Comparison of ENCODE assay signal across 2 cellular contexts in the genomic region with DNA sequence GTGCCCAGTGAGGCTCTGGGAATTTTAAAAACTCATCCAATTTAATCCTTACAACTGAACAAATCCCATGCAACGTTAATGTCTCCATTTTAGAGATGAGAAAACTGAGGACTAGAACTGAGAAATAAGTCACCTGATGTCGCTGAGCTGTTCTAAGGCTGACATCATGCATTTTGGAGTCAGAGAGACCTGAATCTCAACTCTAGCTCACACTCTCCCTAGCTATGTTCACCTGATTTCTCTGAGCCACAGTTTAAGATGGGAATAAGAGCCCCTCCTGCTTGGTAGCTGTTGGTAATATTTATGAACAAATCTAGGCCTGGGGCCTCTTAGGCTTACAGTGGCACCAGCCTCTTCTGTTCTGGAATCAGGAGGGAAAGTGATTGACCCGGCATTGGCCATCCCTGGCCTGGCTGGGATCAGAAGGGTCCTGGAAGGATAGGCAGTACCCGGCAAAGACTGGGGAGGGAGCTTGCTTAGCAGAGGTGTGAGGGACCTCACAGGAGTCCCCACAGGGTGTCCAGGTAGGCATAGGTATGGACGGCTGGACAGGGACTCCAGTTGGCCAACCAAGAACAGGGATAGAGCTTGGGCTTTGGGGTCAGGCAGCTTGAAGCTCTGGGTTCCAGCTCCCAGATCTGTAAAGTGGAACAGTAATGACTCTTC.
TF ChIP-seq lines count a peak whose summit lies in the region.

No MANE protein-coding gene starts in this region.

TF ChIP-seq in GM23338, 12 proteins besides CTCF, POLR2A, EP300 and RAD21 (continued from another document and continues in another):
- TF ChIP-seq EZH2 (IDR thresholded peaks at IDR 0.05; ENCODE audit: low read depth, unreplicated experiment) (no peak), STAT1 (IDR thresholded peaks at IDR 0.05; ENCODE audit: unreplicated experiment) (no peak), ZNF331 (CRISPR knock-in tag; IDR thresholded peaks at IDR 0.05; ENCODE audit: low read depth) (no peak), NANOG (IDR thresholded peaks at IDR 0.05; ENCODE audit: borderline replicate concordance) (no peak), POLR2AphosphoS5 (IDR thresholded peaks at IDR 0.05; ENCODE audit: low read depth) (no peak), CREB1 (CRISPR knock-in tag; IDR thresholded peaks at IDR 0.05; ENCODE audit: low read depth) (no peak)
- TF ChIP-seq, protein P1, sequence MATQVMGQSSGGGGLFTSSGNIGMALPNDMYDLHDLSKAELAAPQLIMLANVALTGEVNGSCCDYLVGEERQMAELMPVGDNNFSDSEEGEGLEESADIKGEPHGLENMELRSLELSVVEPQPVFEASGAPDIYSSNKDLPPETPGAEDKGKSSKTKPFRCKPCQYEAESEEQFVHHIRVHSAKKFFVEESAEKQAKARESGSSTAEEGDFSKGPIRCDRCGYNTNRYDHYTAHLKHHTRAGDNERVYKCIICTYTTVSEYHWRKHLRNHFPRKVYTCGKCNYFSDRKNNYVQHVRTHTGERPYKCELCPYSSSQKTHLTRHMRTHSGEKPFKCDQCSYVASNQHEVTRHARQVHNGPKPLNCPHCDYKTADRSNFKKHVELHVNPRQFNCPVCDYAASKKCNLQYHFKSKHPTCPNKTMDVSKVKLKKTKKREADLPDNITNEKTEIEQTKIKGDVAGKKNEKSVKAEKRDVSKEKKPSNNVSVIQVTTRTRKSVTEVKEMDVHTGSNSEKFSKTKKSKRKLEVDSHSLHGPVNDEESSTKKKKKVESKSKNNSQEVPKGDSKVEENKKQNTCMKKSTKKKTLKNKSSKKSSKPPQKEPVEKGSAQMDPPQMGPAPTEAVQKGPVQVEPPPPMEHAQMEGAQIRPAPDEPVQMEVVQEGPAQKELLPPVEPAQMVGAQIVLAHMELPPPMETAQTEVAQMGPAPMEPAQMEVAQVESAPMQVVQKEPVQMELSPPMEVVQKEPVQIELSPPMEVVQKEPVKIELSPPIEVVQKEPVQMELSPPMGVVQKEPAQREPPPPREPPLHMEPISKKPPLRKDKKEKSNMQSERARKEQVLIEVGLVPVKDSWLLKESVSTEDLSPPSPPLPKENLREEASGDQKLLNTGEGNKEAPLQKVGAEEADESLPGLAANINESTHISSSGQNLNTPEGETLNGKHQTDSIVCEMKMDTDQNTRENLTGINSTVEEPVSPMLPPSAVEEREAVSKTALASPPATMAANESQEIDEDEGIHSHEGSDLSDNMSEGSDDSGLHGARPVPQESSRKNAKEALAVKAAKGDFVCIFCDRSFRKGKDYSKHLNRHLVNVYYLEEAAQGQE (IDR thresholded peaks at IDR 0.05; ENCODE audit: unreplicated experiment), result no peak
- TF ChIP-seq, protein P2, sequence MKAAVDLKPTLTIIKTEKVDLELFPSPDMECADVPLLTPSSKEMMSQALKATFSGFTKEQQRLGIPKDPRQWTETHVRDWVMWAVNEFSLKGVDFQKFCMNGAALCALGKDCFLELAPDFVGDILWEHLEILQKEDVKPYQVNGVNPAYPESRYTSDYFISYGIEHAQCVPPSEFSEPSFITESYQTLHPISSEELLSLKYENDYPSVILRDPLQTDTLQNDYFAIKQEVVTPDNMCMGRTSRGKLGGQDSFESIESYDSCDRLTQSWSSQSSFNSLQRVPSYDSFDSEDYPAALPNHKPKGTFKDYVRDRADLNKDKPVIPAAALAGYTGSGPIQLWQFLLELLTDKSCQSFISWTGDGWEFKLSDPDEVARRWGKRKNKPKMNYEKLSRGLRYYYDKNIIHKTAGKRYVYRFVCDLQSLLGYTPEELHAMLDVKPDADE (IDR thresholded peaks at IDR 0.05), result no peak

TF ChIP-seq in K562, 482 proteins besides CTCF, POLR2A, EP300 and RAD21 (continued from another document):
- no peak for TF ChIP-seq HNRNPK (IDR thresholded peaks at IDR 0.05; ENCODE audit: low read depth, low read length, poor library complexity, severe bottlenecking)
- TF ChIP-seq HMG20B (CRISPR knock-in tag; IDR thresholded peaks at IDR 0.05), result no peak
- no peak for TF ChIP-seq ZNF695 (CRISPR knock-in tag; IDR thresholded peaks at IDR 0.05)
- no peak for TF ChIP-seq ZNF384 (IDR thresholded peaks at IDR 0.05; ENCODE audit: low read depth, low read length)
- TF ChIP-seq NR1H2 (CRISPR knock-in tag; IDR thresholded peaks at IDR 0.05), result no peak
- TF ChIP-seq RBM25 (IDR thresholded peaks at IDR 0.05; ENCODE audit: low read depth, low read length, severe bottlenecking), result peak; percentile 83
